22 cellular contexts compared by ENCODE assay signal in the genomic region with DNA sequence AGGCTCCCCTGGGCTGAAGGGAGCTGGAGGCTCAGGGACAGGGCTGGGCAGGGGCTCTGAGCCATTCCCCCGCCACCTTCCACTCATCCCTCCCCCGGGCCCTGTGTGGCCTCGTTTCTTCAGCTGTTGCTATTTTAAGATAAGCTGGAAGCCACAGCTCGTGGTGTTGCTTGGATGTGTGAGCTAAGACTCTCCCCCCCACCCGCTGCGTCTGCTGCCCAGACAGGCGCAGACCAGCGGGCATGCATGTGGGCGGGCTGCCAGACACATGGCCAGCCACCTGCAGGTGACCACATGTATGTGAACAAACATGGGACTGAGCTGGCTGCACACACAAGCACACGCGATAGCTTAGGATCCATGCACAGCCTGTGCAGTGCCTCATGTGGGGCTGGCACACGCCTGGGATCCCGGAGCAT. TPM values are rescaled to one million over a fixed set of nuclear protein-coding genes. Genes with fewer than 3 reads are reported as not detected.
A peak's percentile ranks its signal among the peaks of the same experiment; 100 is the strongest.
DNase-seq lines count a peak whose midpoint lies in the region; ATAC-seq and FAIRE-seq lines count a peak whose summit lies in the region.
"Had no signal": no experiment of that assay in that cellular context is flagged by ENCODE, and none has a peak within 500 bp of the region (broad histone marks: within the 10 kb centered on the region; RNA-seq: fewer than 3 reads in every experiment).

No MANE protein-coding gene starts in this region.

- intact Hi-C loops in Right ventricle myocardium inferior (cut with DNase I) (no loop called here), cardiac septum (cut with DNase I) (no loop called here)

- DNase-seq in Right ventricle myocardium inferior (ENCODE audit: missing footprints) = peak; percentile 55
- no peak for DNase-seq in cardiac septum (ENCODE audit: low spot score)
- DNase-seq in amniotic epithelial cell (ENCODE audit: low read depth) = peak; percentile 25
- peak; percentile 45 for DNase-seq in hepatic stellate cell (ENCODE audit: low spot score)
- DNase-seq in urothelium cell line (ENCODE audit: low spot score) = peak; percentile 39
- DNase-seq in NCI-H446 treated with DMSO at 0.1 percent for 48 hours (lab: John Stamatoyannopoulos, UW) = no peak
- DNase-seq in SKM-1 treated with dmso at 0.1 percent for 144 hours (lab: John Stamatoyannopoulos, UW; ENCODE audit: unreplicated experiment) = no peak
- DNase-seq in globus pallidus (ENCODE audit: low spot score) = no peak
- DNase-seq: activated CD4-positive, alpha-beta T cell treated with anti-CD3 and anti-CD28 coated beads for 48 hours; activated CD8-positive, alpha-beta memory T cell treated with anti-CD3 and anti-CD28 coated beads, Interleukin-2, amount 50 U/mL, for 48 hours; activated gamma-delta T cell treated with Interleukin-2 at 50 U/mL for 16 hours; CD4-positive, alpha-beta T cell; dermis blood vessel endothelial cell; NCI-H1694 treated with DMSO at 0.1 percent for 48 hours; NCI-H345; stimulated activated CD4-positive, alpha-beta T cell treated with anti-CD3 and anti-CD28 coated beads, Interleukin-15, amount 100 ng/mL, for 24 hours; stimulated activated naive CD4-positive, alpha-beta T cell had no signal

- peak; percentile 40 for ATAC-seq in Right ventricle myocardium inferior

- peak; percentile 63 for FAIRE-seq in urothelium cell line (lab: Jason Lieb, UNC)

RNA-seq across cellular contexts. Expression of a gene that starts 8.7 kb away (rescaled TPM):
- not detected for total RNA-seq in Right ventricle myocardium inferior
- total RNA-seq in cardiac septum = 0.43 TPM
- total RNA-seq: CD4-positive, alpha-beta T cell; HT-29 had no signal

RNA-seq across cellular contexts. Expression of a gene that starts 8.8 kb away (rescaled TPM):
- total RNA-seq in Right ventricle myocardium inferior (not detected), cardiac septum (not detected)
- total RNA-seq: CD4-positive, alpha-beta T cell; dermis blood vessel endothelial cell; epithelial cell of proximal tubule; HT-29; lung microvascular endothelial cell; pulmonary artery endothelial cell; SK-MEL-5 had no signal

RNA-seq across cellular contexts. Expression of a gene that starts 11.7 kb away (rescaled TPM):
- 0.41 TPM for total RNA-seq in Right ventricle myocardium inferior
- total RNA-seq in cardiac septum = 0.48 TPM

RNA-seq across cellular contexts. Expression of a gene that starts 25.6 kb away (rescaled TPM):
- total RNA-seq in Right ventricle myocardium inferior (30.0 TPM), cardiac septum (30.2 TPM)

Comparison
In these comparisons a context has a peak if more than half of its experiments do, and no peak if none do; other contexts are left out.
1. DNase-seq: peak in Right ventricle myocardium inferior (single experiment), amniotic epithelial cell (single experiment), hepatic stellate cell (single experiment) and urothelium cell line (single experiment); none in cardiac septum (single experiment), NCI-H446 treated with DMSO at 0.1 percent for 48 hours (single experiment), SKM-1 treated with dmso at 0.1 percent for 144 hours (single experiment) and globus pallidus (single experiment).